ENCODE assay signal across 17 cellular contexts in genomic region chr18:59079264-59079972, GRCh38.
DNase-seq lines count a peak whose midpoint lies in the region; ATAC-seq and TF ChIP-seq lines count a peak whose summit lies in the region.
"Had no signal": no experiment of that assay in that cellular context is flagged by ENCODE, and none has a peak within 500 bp of the region (broad histone marks: within the 10 kb centered on the region; RNA-seq: fewer than 3 reads in every experiment).

No MANE protein-coding gene starts in this region.

- peaks cover 12% of the 10 kb centered on the region for H3K27me3 Mint-ChIP-seq in activated CD4-positive, alpha-beta memory T cell treated with anti-CD3 and anti-CD28 coated beads, Interleukin-2, amount 10 ng/mL, durations not matched to agents 7 days and 5 days

- H3K4me3 Mint-ChIP-seq in activated CD4-positive, alpha-beta memory T cell treated with anti-CD3 and anti-CD28 coated beads, Interleukin-2, amount 10 ng/mL, durations not matched to agents 7 days and 5 days = no peak overlapping the region
- H3K4me3 Mint-ChIP-seq: activated T-cell treated with anti-CD3 and anti-CD28 coated beads, Interleukin-2, amount 50 U/mL, for 72 hours; effector memory CD8-positive, alpha-beta T cell; mesothelial cell of epicardium had no signal

- no peaks in the 10 kb centered on the region for H3K36me3 ChIP-seq in mucosa of descending colon (ENCODE audit: low read depth)
- H3K36me3 ChIP-seq: right lobe of liver had no signal

- H3K9me3 Mint-ChIP-seq in activated CD4-positive, alpha-beta memory T cell treated with anti-CD3 and anti-CD28 coated beads, Interleukin-2, amount 10 ng/mL, durations not matched to agents 7 days and 5 days = no peaks in the 10 kb centered on the region
- H3K9me3 Mint-ChIP-seq: activated T-cell treated with anti-CD3 and anti-CD28 coated beads, Interleukin-2, amount 50 U/mL, for 72 hours; effector memory CD8-positive, alpha-beta T cell; mesothelial cell of epicardium had no signal

- no peak overlapping the region for H3K27ac Mint-ChIP-seq in activated CD4-positive, alpha-beta memory T cell treated with anti-CD3 and anti-CD28 coated beads, Interleukin-2, amount 10 ng/mL, durations not matched to agents 7 days and 5 days
- H3K27ac Mint-ChIP-seq: activated T-cell treated with anti-CD3 and anti-CD28 coated beads, Interleukin-2, amount 50 U/mL, for 72 hours; effector memory CD8-positive, alpha-beta T cell; mesothelial cell of epicardium had no signal

- ATAC-seq in mucosa of descending colon = peak; percentile 28
- ATAC-seq: activated T-cell treated with anti-CD3 and anti-CD28 coated beads, Interleukin-2, amount 50 U/mL, for 72 hours; effector memory CD8-positive, alpha-beta T cell; right lobe of liver had no signal

- H3K4me1 ChIP-seq in mucosa of descending colon (ENCODE audit: low read depth) = no peaks in the 10 kb centered on the region
- H3K4me1 ChIP-seq: right lobe of liver, testis had no signal

- no peak overlapping the region for H3K4me3 ChIP-seq in mucosa of descending colon
- H3K4me3 ChIP-seq: right lobe of liver, testis had no signal

- POLR2A ChIA-PET in activated CD4-positive, alpha-beta memory T cell treated with anti-CD3 and anti-CD28 coated beads, Interleukin-2, amount 10 ng/mL, durations not matched to agents 7 days and 5 days (lab: Charles Lee) = no interaction called here

- CTCF ChIA-PET in activated CD4-positive, alpha-beta memory T cell treated with anti-CD3 and anti-CD28 coated beads, Interleukin-2, amount 10 ng/mL, durations not matched to agents 7 days and 5 days (lab: Charles Lee) = no interaction called here

- DNase-seq in H4 (ENCODE audit: low spot score) = peak; percentile 41
- peak; percentile 98 for DNase-seq in NCI-H146 treated with DMSO at 0.1 percent for 48 hours (lab: John Stamatoyannopoulos, UW; ENCODE audit: unreplicated experiment)
- peak; percentile 98 for DNase-seq in NCI-H69 (lab: John Stamatoyannopoulos, UW)
- no peak for DNase-seq in mucosa of descending colon
- DNase-seq in activated CD4-positive, alpha-beta memory T cell treated with anti-CD3 and anti-CD28 coated beads, Interleukin-2, amount 10 ng/mL, durations not matched to agents 7 days and 5 days = no peak
- no peak for DNase-seq in epidermal melanocyte (ENCODE audit: insufficient read length, low spot score)
- DNase-seq in hippocampal formation (lab: John Stamatoyannopoulos, UW) = no peak
- DNase-seq in stimulated activated CD4-positive, alpha-beta T cell treated with anti-CD3 and anti-CD28 coated beads, Interleukin-4, amount 100 ng/mL, for 4 hours = no peak
- DNase-seq: activated CD4-positive, alpha-beta T cell treated with anti-CD3 and anti-CD28 coated beads, Interleukin-2, amount 50 U/mL, for 1 hour; activated T-cell treated with anti-CD3 and anti-CD28 coated beads, Interleukin-2, amount 50 U/mL, for 72 hours; central memory CD4-positive, alpha-beta T cell; effector memory CD8-positive, alpha-beta T cell; occipital lobe; right lobe of liver; Right ventricle myocardium superior; testis had no signal

- H3K9me3 ChIP-seq in mucosa of descending colon = no peaks in the 10 kb centered on the region
- H3K9me3 ChIP-seq: right lobe of liver, testis had no signal

- TF ChIP-seq CTCF in mucosa of descending colon (IDR thresholded peaks at IDR 0.05) = no peak

- H3K4me1 Mint-ChIP-seq in activated CD4-positive, alpha-beta memory T cell treated with anti-CD3 and anti-CD28 coated beads, Interleukin-2, amount 10 ng/mL, durations not matched to agents 7 days and 5 days = peaks cover 4% of the 10 kb centered on the region
- H3K4me1 Mint-ChIP-seq: mesothelial cell of epicardium had no signal

- intact Hi-C loops in mucosa of descending colon (cut with DNase I, micrococcal nuclease) = no loop called here

- no peaks in the 10 kb centered on the region for H3K36me3 Mint-ChIP-seq in activated CD4-positive, alpha-beta memory T cell treated with anti-CD3 and anti-CD28 coated beads, Interleukin-2, amount 10 ng/mL, durations not matched to agents 7 days and 5 days (ENCODE audit: low read depth)
- H3K36me3 Mint-ChIP-seq: mesothelial cell of epicardium had no signal

Comparison
In these comparisons a context has a peak if more than half of its experiments do, and no peak if none do; other contexts are left out.
1. DNase-seq: peak in H4 (single experiment), NCI-H146 treated with DMSO at 0.1 percent for 48 hours (single experiment) and NCI-H69 (single experiment); none in mucosa of descending colon (0 of 3), activated CD4-positive, alpha-beta memory T cell treated with anti-CD3 and anti-CD28 coated beads, Interleukin-2, amount 10 ng/mL, durations not matched to agents 7 days and 5 days (single experiment), epidermal melanocyte (single experiment), hippocampal formation (0 of 2) and stimulated activated CD4-positive, alpha-beta T cell treated with anti-CD3 and anti-CD28 coated beads, Interleukin-4, amount 100 ng/mL, for 4 hours (0 of 2).